Comparison of ENCODE assay signal across 19 cellular contexts in the genomic region with DNA sequence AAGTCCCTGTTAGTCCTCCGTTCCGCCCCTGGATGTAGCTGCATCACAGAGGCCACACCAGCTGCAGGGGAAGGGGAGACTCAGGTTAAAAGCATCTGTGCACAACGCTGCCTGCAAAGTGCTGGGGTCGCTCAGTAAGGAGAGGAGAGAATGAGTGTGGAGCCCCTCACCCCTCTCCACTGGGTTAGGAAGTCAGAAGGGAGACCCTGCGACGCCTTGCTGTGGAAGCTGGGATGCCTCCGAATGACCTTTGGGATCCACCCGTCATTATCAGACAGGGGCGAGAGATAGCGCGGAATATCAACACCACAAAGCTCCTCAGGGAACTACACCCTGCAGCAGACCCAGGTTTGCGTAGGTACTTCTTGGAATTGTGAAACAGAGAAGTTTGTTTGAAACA.
"Had no signal": no experiment of that assay in that cellular context is flagged by ENCODE, and none has a peak within 500 bp of the region (broad histone marks: within the 10 kb centered on the region; RNA-seq: fewer than 3 reads in every experiment).

No MANE protein-coding gene starts in this region.

- H3K9me3 Mint-ChIP-seq: activated naive CD8-positive, alpha-beta T cell treated with anti-CD3 and anti-CD28 coated beads for 36 hours; mesothelial cell of epicardium; stimulated activated effector memory CD8-positive, alpha-beta T cell treated with anti-CD3 and anti-CD28 coated beads, Interleukin-12 subunit alpha, Interleukin-12 subunit beta, amount 100 ng/mL, for 72 hours had no signal

- H3K4me3 Mint-ChIP-seq: activated naive CD8-positive, alpha-beta T cell treated with anti-CD3 and anti-CD28 coated beads for 36 hours; activated T-cell treated with anti-CD3 and anti-CD28 coated beads, Interleukin-2, amount 50 U/mL, for 72 hours; mesothelial cell of epicardium; stimulated activated effector memory CD8-positive, alpha-beta T cell treated with anti-CD3 and anti-CD28 coated beads, Interleukin-12 subunit alpha, Interleukin-12 subunit beta, amount 100 ng/mL, for 72 hours had no signal

- H3K4me1 ChIP-seq: foreskin keratinocyte, lower lobe of right lung, prostate gland, right atrium auricular region had no signal

- H3K27ac Mint-ChIP-seq: activated naive CD8-positive, alpha-beta T cell treated with anti-CD3 and anti-CD28 coated beads for 36 hours; activated T-cell treated with anti-CD3 and anti-CD28 coated beads, Interleukin-2, amount 50 U/mL, for 72 hours; mesothelial cell of epicardium; stimulated activated effector memory CD8-positive, alpha-beta T cell treated with anti-CD3 and anti-CD28 coated beads, Interleukin-12 subunit alpha, Interleukin-12 subunit beta, amount 100 ng/mL, for 72 hours had no signal

- H3K9me3 ChIP-seq: lower lobe of right lung, prostate gland, right atrium auricular region had no signal

- H3K27me3 ChIP-seq: foreskin keratinocyte, right atrium auricular region had no signal

- DNase-seq: activated CD4-positive, alpha-beta T cell treated with anti-CD3 and anti-CD28 coated beads for 1 hour; activated gamma-delta T cell treated with Interleukin-2 at 50 U/mL for 16 hours; activated naive CD8-positive, alpha-beta T cell treated with anti-CD3 and anti-CD28 coated beads for 36 hours; activated T-cell treated with anti-CD3 and anti-CD28 coated beads, Interleukin-2, amount 50 U/mL, for 72 hours; amniotic stem cell; foreskin keratinocyte; hippocampal formation; left colon; lower lobe of right lung; occipital lobe; small intestine; stimulated activated CD4-positive, alpha-beta T cell treated with anti-CD3 and anti-CD28 coated beads, Interleukin-4, amount 100 ng/mL, for 1 hour; SW 1271; WERI-Rb-1 had no signal

- ATAC-seq: activated T-cell treated with anti-CD3 and anti-CD28 coated beads, Interleukin-2, amount 50 U/mL, for 72 hours; foreskin keratinocyte; left colon had no signal

- H3K36me3 ChIP-seq: lower lobe of right lung, prostate gland, right atrium auricular region, WERI-Rb-1 had no signal

- H3K4me3 ChIP-seq: dorsolateral prefrontal cortex, lower lobe of right lung, prostate gland, right atrium auricular region had no signal

- H3K36me3 Mint-ChIP-seq: activated naive CD8-positive, alpha-beta T cell treated with anti-CD3 and anti-CD28 coated beads for 36 hours; mesothelial cell of epicardium; stimulated activated effector memory CD8-positive, alpha-beta T cell treated with anti-CD3 and anti-CD28 coated beads, Interleukin-12 subunit alpha, Interleukin-12 subunit beta, amount 100 ng/mL, for 72 hours had no signal

- H3K4me1 Mint-ChIP-seq: activated naive CD8-positive, alpha-beta T cell treated with anti-CD3 and anti-CD28 coated beads for 36 hours; mesothelial cell of epicardium had no signal

- H3K27ac ChIP-seq: dorsolateral prefrontal cortex, foreskin keratinocyte, lower lobe of right lung, prostate gland, right atrium auricular region, WERI-Rb-1 had no signal
